ENCODE assay signal across 8 cellular contexts in the genomic region with DNA sequence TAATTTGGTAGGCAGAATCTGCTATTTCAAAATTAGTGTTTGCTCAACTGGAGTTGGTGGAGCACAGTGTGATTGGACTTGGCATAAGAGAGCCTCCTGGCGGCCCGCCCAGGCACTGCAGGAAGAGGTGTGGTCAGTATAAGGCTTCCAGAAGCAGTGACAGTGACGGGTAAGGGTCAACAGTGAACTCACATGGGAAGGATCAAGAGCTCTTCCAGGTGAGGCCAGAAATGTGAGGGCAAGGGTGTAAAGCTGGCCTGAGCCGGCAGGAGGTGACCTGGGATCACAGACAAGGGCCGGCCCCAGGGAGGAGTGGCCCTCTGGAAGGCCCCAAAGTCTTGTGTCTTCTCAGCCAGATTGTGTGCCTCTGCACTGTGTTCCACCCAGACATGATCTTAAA.
DNase-seq lines count a peak whose midpoint lies in the region; ATAC-seq lines count a peak whose summit lies in the region.

No MANE protein-coding gene starts in this region.

- peak; percentile 81 for ATAC-seq in GM18511 (IDR thresholded peaks at IDR 0.05; ENCODE audit: unreplicated experiment)
- ATAC-seq in HG03196 (IDR thresholded peaks at IDR 0.05; ENCODE audit: unreplicated experiment) = peak; percentile 64
- ATAC-seq in HG03378 (IDR thresholded peaks at IDR 0.05; ENCODE audit: unreplicated experiment) = no peak

- intact Hi-C loops in posterior vena cava (cut with DNase I) = loop anchor here in 1 of 2 donors (2.0 kb wide), 1 partner anchor 346 kb away; no protein-coding TSS in a partner anchor

- DNase-seq in A172 (ENCODE audit: low spot score) (peak; percentile 56), RPMI7951 (ENCODE audit: low read depth) (peak; percentile 58), germinal center (ENCODE audit: low spot score) (peak; percentile 64), posterior vena cava (ENCODE audit: low spot score) (peak; percentile 96)
- peak; percentile 37 for DNase-seq in activated T-helper 1 cell treated with anti-CD3 and anti-CD28 coated beads, Interleukin-2, amount 50 U/mL, for 16 hours (ENCODE audit: low read depth in 1 of 2, low spot score in 1 of 2)

Comparison
In these comparisons a context has a peak if more than half of its experiments do, and no peak if none do; other contexts are left out.
1. DNase-seq: peak in every context shown above with its lines; median percentile 96 in posterior vena cava; 64 in germinal center; 58 in RPMI7951; 56 in A172; 37 in activated T-helper 1 cell treated with anti-CD3 and anti-CD28 coated beads, Interleukin-2, amount 50 U/mL, for 16 hours.